15 cellular contexts compared by ENCODE assay signal in genomic region chr7:116981887-116982430, GRCh38.
"Had no signal": no experiment of that assay in that cellular context is flagged by ENCODE, and none has a peak within 500 bp of the region (broad histone marks: within the 10 kb centered on the region; RNA-seq: fewer than 3 reads in every experiment).

No MANE protein-coding gene starts in this region.

- H3K9me3 Mint-ChIP-seq: activated CD8-positive, alpha-beta T cell treated with anti-CD3 and anti-CD28 coated beads for 36 hours; activated naive CD4-positive, alpha-beta T cell treated with anti-CD3 and anti-CD28 coated beads, Interleukin-2, amount 50 U/mL, for 24 hours; mesothelial cell of epicardium; nephron progenitor cell; stimulated activated naive CD8-positive, alpha-beta T cell treated with anti-CD3 and anti-CD28 coated beads, Interleukin-15, amount 100 ng/mL, for 72 hours; type B pancreatic cell; WTC11 had no signal

- FAIRE-seq: islet of Langerhans, TTC549 had no signal

- H3K27me3 Mint-ChIP-seq: activated CD8-positive, alpha-beta T cell treated with anti-CD3 and anti-CD28 coated beads for 36 hours; activated naive CD4-positive, alpha-beta T cell treated with anti-CD3 and anti-CD28 coated beads, Interleukin-2, amount 50 U/mL, for 24 hours; stimulated activated naive CD8-positive, alpha-beta T cell treated with anti-CD3 and anti-CD28 coated beads, Interleukin-15, amount 100 ng/mL, for 72 hours; type B pancreatic cell had no signal

- H3K9me3 ChIP-seq: lower lobe of right lung had no signal

- H3K4me3 Mint-ChIP-seq: activated CD8-positive, alpha-beta T cell treated with anti-CD3 and anti-CD28 coated beads for 36 hours; activated naive CD4-positive, alpha-beta T cell treated with anti-CD3 and anti-CD28 coated beads, Interleukin-2, amount 50 U/mL, for 24 hours; mesothelial cell of epicardium; nephron progenitor cell; stimulated activated naive CD8-positive, alpha-beta T cell treated with anti-CD3 and anti-CD28 coated beads, Interleukin-15, amount 100 ng/mL, for 72 hours; type B pancreatic cell; WTC11 had no signal

- H3K4me3 ChIP-seq: lower lobe of right lung had no signal

- ATAC-seq: activated CD8-positive, alpha-beta T cell treated with anti-CD3 and anti-CD28 coated beads for 36 hours; left colon; lower lobe of right lung; sciatic nerve; stimulated activated naive CD8-positive, alpha-beta T cell treated with anti-CD3 and anti-CD28 coated beads, Interleukin-15, amount 100 ng/mL, for 72 hours; WTC11 had no signal

- H3K27ac Mint-ChIP-seq: activated CD8-positive, alpha-beta T cell treated with anti-CD3 and anti-CD28 coated beads for 36 hours; activated naive CD4-positive, alpha-beta T cell treated with anti-CD3 and anti-CD28 coated beads, Interleukin-2, amount 50 U/mL, for 24 hours; mesothelial cell of epicardium; nephron progenitor cell; stimulated activated naive CD8-positive, alpha-beta T cell treated with anti-CD3 and anti-CD28 coated beads, Interleukin-15, amount 100 ng/mL, for 72 hours; type B pancreatic cell; WTC11 had no signal

- H3K27ac ChIP-seq: lower lobe of right lung had no signal

- DNase-seq: activated CD4-positive, alpha-beta T cell treated with anti-CD3 and anti-CD28 coated beads for 4 hours; activated CD8-positive, alpha-beta T cell treated with anti-CD3 and anti-CD28 coated beads for 36 hours; activated effector memory CD4-positive, alpha-beta T cell treated with anti-CD3 and anti-CD28 coated beads, Interleukin-2, amount 50 U/mL, for 16 hours; activated T-cell treated with anti-CD3 and anti-CD28 coated beads, Interleukin-2, amount 50 U/mL, for 48 hours; left colon; lower lobe of right lung; nephron progenitor cell; stimulated activated naive CD8-positive, alpha-beta T cell treated with anti-CD3 and anti-CD28 coated beads, Interleukin-15, amount 100 ng/mL, for 72 hours had no signal

- H3K4me1 Mint-ChIP-seq: nephron progenitor cell; stimulated activated naive CD8-positive, alpha-beta T cell treated with anti-CD3 and anti-CD28 coated beads, Interleukin-15, amount 100 ng/mL, for 72 hours had no signal

- H3K4me1 ChIP-seq: lower lobe of right lung had no signal

- H3K36me3 ChIP-seq: lower lobe of right lung had no signal

- H3K36me3 Mint-ChIP-seq: activated naive CD4-positive, alpha-beta T cell treated with anti-CD3 and anti-CD28 coated beads, Interleukin-2, amount 50 U/mL, for 24 hours; type B pancreatic cell; WTC11 had no signal
